In the genomic region with DNA sequence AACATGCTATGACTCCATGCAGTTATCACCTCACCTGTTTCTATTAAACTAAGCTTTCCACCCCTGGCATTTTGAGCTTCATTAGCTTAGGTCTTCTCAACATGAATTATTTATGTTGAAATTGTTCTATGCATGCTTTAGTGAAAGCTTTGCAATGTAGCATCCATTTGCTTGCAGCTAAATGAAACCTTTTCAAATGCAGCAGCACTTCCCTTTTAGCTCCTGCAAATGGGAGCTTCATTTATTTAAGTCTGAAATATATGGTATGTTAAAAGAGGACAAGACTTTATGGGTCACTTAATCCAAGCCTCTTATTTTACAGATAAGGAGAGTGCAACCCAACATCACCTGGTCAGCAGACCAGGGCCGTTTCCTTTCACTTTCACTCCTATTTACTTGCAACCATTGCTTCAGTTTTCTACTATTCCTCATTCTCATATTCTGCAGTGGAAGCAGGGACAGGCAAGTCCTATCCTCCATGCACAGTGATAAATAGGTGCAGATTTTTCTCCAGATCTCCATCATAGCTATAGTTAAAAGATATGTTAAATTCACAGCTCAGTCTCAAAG, we compare ENCODE assay signal across 9 cellular contexts. TPM values are rescaled to one million over a fixed set of nuclear protein-coding genes. Genes with fewer than 3 reads are reported as not detected.
DNase-seq lines count a peak whose midpoint lies in the region; ATAC-seq and TF ChIP-seq lines count a peak whose summit lies in the region.
"Had no signal": no experiment of that assay in that cellular context is flagged by ENCODE, and none has a peak within 500 bp of the region (broad histone marks: within the 10 kb centered on the region; RNA-seq: fewer than 3 reads in every experiment).

No MANE protein-coding gene starts in this region.

- H3F3A ChIP-seq in MM.1S (ENCODE audit: insufficient read depth, low read length): peaks cover 5% of the 10 kb centered on the region; the same call in 1 of the 2 replicates

- no peaks in the 10 kb centered on the region for H3K79me1 ChIP-seq in trophoblast cell (ENCODE audit: low read length)

- peak overlapping the region in 2 of 6 donors; percentile 10 to 18 for H3K27ac Mint-ChIP-seq in immature natural killer cell

- no peak overlapping the region for H3K9ac ChIP-seq in MM.1S (ENCODE audit: low read length)
- no peak overlapping the region for H3K9ac ChIP-seq in trophoblast cell (ENCODE audit: low read length)

- H2BK5ac ChIP-seq in trophoblast cell (ENCODE audit: low read depth, low read length, poor library complexity): no peak overlapping the region

- H3K9me2 ChIP-seq in MM.1S (replicated peaks; ENCODE audit: insufficient read depth, low read length): no peaks in the 10 kb centered on the region

- no peaks in the 10 kb centered on the region for H3K79me2 ChIP-seq in MM.1S (ENCODE audit: low read length)
- H3K79me2 ChIP-seq in trophoblast cell (ENCODE audit: control insufficient read depth, insufficient read depth, low read length, poor library complexity): no peaks in the 10 kb centered on the region

- H4K12ac ChIP-seq in trophoblast cell (ENCODE audit: low read depth, low read length): no peak overlapping the region

- H4K91ac ChIP-seq in trophoblast cell (ENCODE audit: low read depth, low read length): no peak overlapping the region

- no peak overlapping the region for H3K18ac ChIP-seq in trophoblast cell (ENCODE audit: low read length)

- ATAC-seq in GM18498 (IDR thresholded peaks at IDR 0.05; ENCODE audit: unreplicated experiment) (peak; percentile 81), GM21576 (IDR thresholded peaks at IDR 0.05; ENCODE audit: unreplicated experiment) (peak; percentile 80), HG02571 (IDR thresholded peaks at IDR 0.05; ENCODE audit: unreplicated experiment) (no peak)

- DNase-seq in MM.1S (peak; percentile 62), immature natural killer cell (no peak), NCI-H446 treated with DMSO at 0.1 percent for 48 hours (lab: John Stamatoyannopoulos, UW) (no peak), lower leg skin (ENCODE audit: low spot score in 2 of 2) (no peak), trophoblast cell (no peak)
- DNase-seq: NCI-H1930 had no signal

- peaks cover 11 to 14% of the 10 kb centered on the region in 2 donors for H3K4me1 Mint-ChIP-seq in immature natural killer cell

- TF ChIP-seq CTCF in MM.1S (IDR thresholded peaks at IDR 0.05; ENCODE audit: low read length): no peak
- TF ChIP-seq CTCF in lower leg skin (IDR thresholded peaks at IDR 0.05): no peak

- intact Hi-C loops in lower leg skin (cut with DNase I; ENCODE audit: low total_unique reads): no loop called here

- WGBS in lower leg skin, 2 donors: 46 to 47% methylated on average over 1 of the region's 1 CpG
- WGBS in trophoblast cell (ENCODE audit: extremely low coverage, insufficient coverage, insufficient read length): no CpG with 5 or more reads among the region's 1 CpG

- no peak overlapping the region for H4K8ac ChIP-seq in trophoblast cell (ENCODE audit: low read depth, low read length)

- no peaks in the 10 kb centered on the region for H4K20me1 ChIP-seq in MM.1S (ENCODE audit: insufficient read depth, low read length)

- H3K4me3 Mint-ChIP-seq in immature natural killer cell: peak overlapping the region; percentile 10 to 70 (median 67)

- H3K27me3 ChIP-seq in MM.1S (replicated peaks; ENCODE audit: insufficient read depth, low read length) (no peaks in the 10 kb centered on the region), trophoblast cell (ENCODE audit: insufficient read depth, low read length) (no peaks in the 10 kb centered on the region)

- H3K27me3 Mint-ChIP-seq in immature natural killer cell (ENCODE audit: low read depth in 3 of 3): peaks cover 0 to 1% (median 0%) of the 10 kb centered on the region in 3 donors

- H2BK120ac ChIP-seq in trophoblast cell (ENCODE audit: insufficient read depth, low read length, poor library complexity): no peak overlapping the region

- no peak for TF ChIP-seq POLR2A in lower leg skin (IDR thresholded peaks at IDR 0.05)

- no peak overlapping the region for H2BK12ac ChIP-seq in trophoblast cell (ENCODE audit: low read length)

- no peak overlapping the region for H3K27ac ChIP-seq in MM.1S (ENCODE audit: low read length)
- no peak overlapping the region for H3K27ac ChIP-seq in trophoblast cell (ENCODE audit: low read depth, low read length)

- H3K4me2 ChIP-seq in MM.1S (ENCODE audit: low read depth, low read length): peak overlapping the region; percentile 66
- H3K4me2 ChIP-seq in trophoblast cell (ENCODE audit: low read length): no peak overlapping the region

- H3K4ac ChIP-seq in trophoblast cell (ENCODE audit: low read depth, low read length): no peak overlapping the region

- peaks cover 14% of the 10 kb centered on the region for H3K4me1 ChIP-seq in MM.1S (ENCODE audit: low read length)
- H3K4me1 ChIP-seq in trophoblast cell (ENCODE audit: control insufficient read depth in 1 of 2, insufficient read depth in 2 of 2, low read length in 2 of 2): no peaks in the 10 kb centered on the region

- H3K9me3 ChIP-seq in MM.1S (replicated peaks; ENCODE audit: insufficient read depth, low read length) (no peaks in the 10 kb centered on the region), trophoblast cell (ENCODE audit: insufficient read depth, low read depth, low read length) (no peaks in the 10 kb centered on the region)

- H3K14ac ChIP-seq in trophoblast cell (ENCODE audit: low read length): no peak overlapping the region

- peaks cover 0 to 2% (median 0%) of the 10 kb centered on the region in 6 donors for H3K9me3 Mint-ChIP-seq in immature natural killer cell

- no peak overlapping the region for H2AK5ac ChIP-seq in trophoblast cell (ENCODE audit: low read length)

- H3K36me3 ChIP-seq in MM.1S (replicated peaks; ENCODE audit: insufficient read depth, low read length): no peaks in the 10 kb centered on the region
- no peaks in the 10 kb centered on the region for H3K36me3 ChIP-seq in trophoblast cell (ENCODE audit: control insufficient read depth in 1 of 2, insufficient read depth in 2 of 2, low read length in 2 of 2)

- H3K4me3 ChIP-seq in MM.1S (ENCODE audit: low read length) (0 out of 2 replicates have a peak overlapping the region, but pooled peaks have one; percentile 13), lower leg skin (ENCODE audit: low read depth, poor library complexity, severe bottlenecking) (no peak overlapping the region), trophoblast cell (ENCODE audit: low read depth, low read length) (no peak overlapping the region)

- no peak overlapping the region for H3K23ac ChIP-seq in trophoblast cell (ENCODE audit: low read length)

- peak overlapping the region; percentile 20; the same call in 1 of the 2 replicates for H2AFZ ChIP-seq in MM.1S (ENCODE audit: low read length)
- no peak overlapping the region for H2AFZ ChIP-seq in trophoblast cell (ENCODE audit: insufficient read depth, low read length, poor library complexity)

- H3K36me3 Mint-ChIP-seq in immature natural killer cell: no peaks in the 10 kb centered on the region

RNA-seq across cellular contexts. Expression of a gene that starts 56.4 kb away (rescaled TPM):
- 10 to 100 TPM; 15.4 to 21.0 (median 19.6) TPM for polyA plus RNA-seq in immature natural killer cell
- 1 to 10 TPM in 3 of 4 donors, under 1 TPM in 1; 0.88 to 3.4 (median 2.0) TPM for total RNA-seq in lower leg skin
- polyA plus RNA-seq in trophoblast cell (2013): 0.07 and 0.08 TPM in 2 replicates
